ENCODE assay signal across 8 cellular contexts in genomic region chr5:179166886-179167841, GRCh38.
A peak's percentile ranks its signal among the peaks of the same experiment; 100 is the strongest.
DNase-seq lines count a peak whose midpoint lies in the region; ATAC-seq, FAIRE-seq and TF ChIP-seq lines count a peak whose summit lies in the region.

No MANE protein-coding gene starts in this region.

- ATAC-seq in A549 = peak in 1 of 2 experiments; percentile 80; a peak in 3 of 6 replicates
- peak; percentile 69 for ATAC-seq in GM18868 (IDR thresholded peaks at IDR 0.05; ENCODE audit: unreplicated experiment)

- H3K27me3 ChIP-seq in MM.1S (replicated peaks; ENCODE audit: insufficient read depth, low read length) = peaks cover 15% of the 10 kb centered on the region; the same call in 1 of the 2 replicates

- no peaks in the 10 kb centered on the region for H4K20me1 ChIP-seq in MM.1S (ENCODE audit: insufficient read depth, low read length)

- H3K4me3 ChIP-seq in A549 (no peak overlapping the region), MM.1S (ENCODE audit: low read length) (no peak overlapping the region)

- POLR2A ChIA-PET in A549 (lab: Yijun Ruan, JAX) = no interaction called here

- TF ChIP-seq EP300 in A549 (IDR thresholded peaks at IDR 0.05) = no peak

- H3K27ac ChIP-seq in A549 (no peak overlapping the region), MM.1S (ENCODE audit: low read length) (no peak overlapping the region)

- no peaks in the 10 kb centered on the region for H3K36me3 ChIP-seq in MM.1S (replicated peaks; ENCODE audit: insufficient read depth, low read length)

- no peak for FAIRE-seq in A549 (lab: Jason Lieb, UNC)

- H3K9me3 ChIP-seq in A549 (peaks cover 23% of the 10 kb centered on the region; the same call in 2 of the 3 replicates), MM.1S (replicated peaks; ENCODE audit: insufficient read depth, low read length) (no peaks in the 10 kb centered on the region)

- DNase-seq in A549 (ENCODE audit: low read depth in 1 of 2, low spot score in 1 of 2) (peak in 1 of 2 experiments; percentile 15), MM.1S (no peak), erythroblast (lab: John Stamatoyannopoulos, UW) (peak; percentile 47 to 71), myocyte (ENCODE audit: low read depth) (peak; percentile 47), NCI-H510A (lab: John Stamatoyannopoulos, UW) (no peak)
- peak; percentile 74 for DNase-seq in activated CD8-positive, alpha-beta memory T cell treated with anti-CD3 and anti-CD28 coated beads, Interleukin-2, amount 50 U/mL, for 4 hours
- peak; percentile 38 to 44 for DNase-seq in stimulated activated CD8-positive, alpha-beta memory T cell treated with anti-CD3 and anti-CD28 coated beads, Interleukin-7, amount 100 ng/mL, for 1 hour (ENCODE audit: low read depth in 2 of 2)

- H3K9me2 ChIP-seq in MM.1S (replicated peaks; ENCODE audit: insufficient read depth, low read length) = no peaks in the 10 kb centered on the region

- no peaks in the 10 kb centered on the region for H3F3A ChIP-seq in MM.1S (ENCODE audit: insufficient read depth, low read length)

- peak; percentile 25 to 33; a peak in 1 of 5 replicates for TF ChIP-seq RAD21 in A549 (conservative IDR thresholded peaks at IDR 0.05 in 1 of 2, IDR thresholded peaks at IDR 0.05 in 1 of 2)

- no peak for TF ChIP-seq POLR2A in A549 (IDR thresholded peaks at IDR 0.05; ENCODE audit: low read length)
- TF ChIP-seq POLR2A in erythroblast (IDR thresholded peaks at IDR 0.05; ENCODE audit: low read length) = no peak

- 48% methylated on average over 47 of the region's 67 CpGs for WGBS in A549 (ENCODE audit: missing lambda C conversion rate)

- no peaks in the 10 kb centered on the region for H3K79me2 ChIP-seq in MM.1S (ENCODE audit: low read length)

- TF ChIP-seq CTCF in A549 (IDR thresholded peaks at IDR 0.05) (peak; percentile 26; the same call in 2 of the 3 replicates), MM.1S (IDR thresholded peaks at IDR 0.05; ENCODE audit: low read length) (peak; percentile 33)

- H3K4me2 ChIP-seq in A549 (no peak overlapping the region), MM.1S (ENCODE audit: low read depth, low read length) (no peak overlapping the region)

- H3K9ac ChIP-seq in MM.1S (ENCODE audit: low read length) = no peak overlapping the region

- CTCF ChIA-PET in A549 (lab: Yijun Ruan, JAX) = interaction anchor here (0.8 to 1.4 kb wide), 4 partner anchors 30 to 503 kb away, joined by 3 to 4 read pairs (median 4); no protein-coding TSS in a partner anchor

- H3K4me1 ChIP-seq in A549 (no peaks in the 10 kb centered on the region), MM.1S (ENCODE audit: low read length) (no peaks in the 10 kb centered on the region)

- no peak overlapping the region for H2AFZ ChIP-seq in MM.1S (ENCODE audit: low read length)

TF ChIP-seq in A549, 52 proteins besides CTCF, POLR2A, EP300 and RAD21:
- TF ChIP-seq MAFK (IDR thresholded peaks at IDR 0.05; ENCODE audit: partially characterized antibody) (no peak), SMC3 (IDR thresholded peaks at IDR 0.05) (peak; percentile 18; the same call in 1 of the 3 replicates)
TF ChIP-seq in A549: peak in this region for 1.

Comparison
In these comparisons a context has a peak if more than half of its experiments do, and no peak if none do; other contexts are left out.
1. DNase-seq: peak in activated CD8-positive, alpha-beta memory T cell treated with anti-CD3 and anti-CD28 coated beads, Interleukin-2, amount 50 U/mL, for 4 hours (single experiment), erythroblast (2 of 2), myocyte (single experiment) and stimulated activated CD8-positive, alpha-beta memory T cell treated with anti-CD3 and anti-CD28 coated beads, Interleukin-7, amount 100 ng/mL, for 1 hour (2 of 2); none in MM.1S (single experiment) and NCI-H510A (single experiment).